35 cellular contexts compared by ENCODE assay signal in genomic region chr6:98471444-98471843, GRCh38.
"Had no signal": no experiment of that assay in that cellular context is flagged by ENCODE, and none has a peak within 500 bp of the region (broad histone marks: within the 10 kb centered on the region; RNA-seq: fewer than 3 reads in every experiment).

No MANE protein-coding gene starts in this region.

- H3K36me3 ChIP-seq: MG63 had no signal

- H3K9me3 ChIP-seq: MG63 had no signal

- H3K4me3 ChIP-seq: MG63 had no signal

- H3K27me3 ChIP-seq: MG63 had no signal

- DNase-seq: Karpas-422, Kasumi-1, MG63, MM.1S, MV-4-11, NCI-H1048, NCI-H1092, NCI-H1092 treated with DMSO at 0.1 percent for 48 hours, NCI-H1105, NCI-H1105 treated with DMSO at 0.1 percent for 48 hours, NCI-H1417, NCI-H1417 treated with DMSO at 0.1 percent for 48 hours, NCI-H1436, NCI-H1436 treated with DMSO at 0.1 percent for 48 hours, NCI-H146, NCI-H1694, NCI-H1694 treated with DMSO at 0.1 percent for 48 hours, NCI-H187, NCI-H187 treated with DMSO at 0.1 percent for 48 hours, NCI-H1930, NCI-H2029, NCI-H2029 treated with DMSO at 0.1 percent for 48 hours, NCI-H2081, NCI-H2081 treated with DMSO at 0.1 percent for 48 hours, NCI-H2107, NCI-H2171, NCI-H2171 treated with DMSO at 0.1 percent for 48 hours, NCI-H2227 treated with DMSO at 0.1 percent for 48 hours, NCI-H226, NCI-H345, NCI-H446, NCI-H446 treated with DMSO at 0.1 percent for 48 hours, NCI-H510A, NCI-H510A treated with DMSO at 0.1 percent for 48 hours, NCI-H524 had no signal
